8 cellular contexts compared by ENCODE assay signal in genomic region chr22:42300286-42301071, GRCh38. TPM values are rescaled to one million over a fixed set of nuclear protein-coding genes. Genes with fewer than 3 reads are reported as not detected.
A peak's percentile ranks its signal among the peaks of the same experiment; 100 is the strongest.
DNase-seq lines count a peak whose midpoint lies in the region; ATAC-seq and TF ChIP-seq lines count a peak whose summit lies in the region.

No MANE protein-coding gene starts in this region.

- no peak overlapping the region for H3K4me3 ChIP-seq in osteoblast (ENCODE audit: insufficient read depth, low read length)
- no peak overlapping the region for H3K4me3 ChIP-seq in foreskin fibroblast (ENCODE audit: low read depth in 1 of 2, low read length in 2 of 2)

- H3K9me3 Mint-ChIP-seq in naive B cell, result no peaks in the 10 kb centered on the region

- no peaks in the 10 kb centered on the region for H3K4me1 ChIP-seq in osteoblast (ENCODE audit: insufficient read depth, low read length)

- H3K36me3 ChIP-seq in osteoblast (ENCODE audit: insufficient read depth, low read length), result no peaks in the 10 kb centered on the region

- DNase-seq in NCI-H69 (lab: John Stamatoyannopoulos, UW) (peak; percentile 53), naive B cell (peak; percentile 65), amniotic stem cell (lab: John Stamatoyannopoulos, UW) (no peak), NCI-H1930 (lab: John Stamatoyannopoulos, UW) (no peak), osteoblast (ENCODE audit: insufficient read length, low spot score, missing footprints) (no peak), foreskin fibroblast (no peak)
- DNase-seq in activated effector memory CD4-positive, alpha-beta T cell treated with Interleukin-2 at 50 U/mL for 16 hours, result peak; percentile 39

- no peak overlapping the region for H3K4me2 ChIP-seq in osteoblast (ENCODE audit: insufficient read depth, low read length)

- H3K9me3 ChIP-seq in osteoblast (ENCODE audit: low read depth, low read length), result no peaks in the 10 kb centered on the region

- no peak for TF ChIP-seq CTCF in osteoblast (IDR thresholded peaks at IDR 0.05; ENCODE audit: extremely low read depth, low read depth, low read length)
- no peak for TF ChIP-seq CTCF in foreskin fibroblast (IDR thresholded peaks at IDR 0.05; ENCODE audit: low read depth, low read length)

- H3K36me3 Mint-ChIP-seq in naive B cell, result no peaks in the 10 kb centered on the region

- peak overlapping the region; percentile 37 to 98 (median 90) for H3K4me3 Mint-ChIP-seq in naive B cell

- peaks cover 54 to 85% (median 73%) of the 10 kb centered on the region in 3 donors for H3K4me1 Mint-ChIP-seq in naive B cell

- no peak overlapping the region for H2AFZ ChIP-seq in osteoblast (ENCODE audit: low read length)

- ATAC-seq in GM18909 (IDR thresholded peaks at IDR 0.05; ENCODE audit: poor library complexity, unreplicated experiment) (peak; percentile 42), naive B cell (ENCODE audit: low read depth in 2 of 2) (peak; percentile 89 to 93)

- peak overlapping the region; percentile 65 to 97 (median 86) for H3K27ac Mint-ChIP-seq in naive B cell

- H3K79me2 ChIP-seq in osteoblast (ENCODE audit: insufficient read depth, low read length), result no peaks in the 10 kb centered on the region

- peaks cover 2% of the 10 kb centered on the region for H4K20me1 ChIP-seq in osteoblast (ENCODE audit: insufficient read depth, low read length)

- H3K27me3 ChIP-seq in osteoblast (ENCODE audit: insufficient read depth, low read length), result peaks cover 6% of the 10 kb centered on the region

- H3K27ac ChIP-seq in osteoblast (ENCODE audit: low read depth, low read length), result no peak overlapping the region

- H3K27me3 Mint-ChIP-seq in naive B cell, result peaks cover 0 to 23% (median 6%) of the 10 kb centered on the region in 3 donors

RNA-seq across cellular contexts. Expression of gene TCF20, which starts 30.0 kb away (rescaled TPM):
- polyA plus RNA-seq in naive B cell (ENCODE audit: low read depth in 6 of 6), result 1 to 10 TPM in 5 of 6 donors, not detected in 1; 1.7 to 4.5 (median 2.3) TPM
- 30.9 and 35.1 TPM in 2 replicates for total RNA-seq in osteoblast

Comparison
In these comparisons a context has a peak if more than half of its experiments do, and no peak if none do; other contexts are left out.
1. DNase-seq: peak in NCI-H69 (single experiment), activated effector memory CD4-positive, alpha-beta T cell treated with Interleukin-2 at 50 U/mL for 16 hours (single experiment) and naive B cell (single experiment); none in amniotic stem cell (single experiment), NCI-H1930 (0 of 2), osteoblast (single experiment) and foreskin fibroblast (0 of 2).